Comparison of ENCODE assay signal across 9 cellular contexts in genomic region chr1:201882665-201883132, GRCh38. TPM values are rescaled to one million over a fixed set of nuclear protein-coding genes. Genes with fewer than 3 reads are reported as not detected.
A peak's percentile ranks its signal among the peaks of the same experiment; 100 is the strongest.
DNase-seq lines count a peak whose midpoint lies in the region; ATAC-seq and TF ChIP-seq lines count a peak whose summit lies in the region.
"Had no signal": no experiment of that assay in that cellular context is flagged by ENCODE, and none has a peak within 500 bp of the region (broad histone marks: within the 10 kb centered on the region; RNA-seq: fewer than 3 reads in every experiment).

No MANE protein-coding gene starts in this region.

- H3K4me1 ChIP-seq in gastrocnemius medialis (peaks cover 83 to 98% of the 10 kb centered on the region in 2 donors), stomach (peaks cover 7 to 45% (median 24%) of the 10 kb centered on the region in 4 donors), colonic mucosa (no peaks in the 10 kb centered on the region)

- H3K9me3 ChIP-seq in gastrocnemius medialis (no peaks in the 10 kb centered on the region), stomach (no peaks in the 10 kb centered on the region), colonic mucosa (no peaks in the 10 kb centered on the region)
- H3K9me3 ChIP-seq: body of pancreas had no signal

- 57 to 73% (median 61%) methylated on average over 2 of the region's 2 CpGs for WGBS in stomach, 5 donors

- H3K27me3 ChIP-seq in gastrocnemius medialis (no peaks in the 10 kb centered on the region), stomach (no peaks in the 10 kb centered on the region), colonic mucosa (no peaks in the 10 kb centered on the region)
- H3K27me3 ChIP-seq: body of pancreas had no signal

- DNase-seq in AG04449 (ENCODE audit: low read depth, low spot score) (peak; percentile 46), NCI-H226 (peak; percentile 77), coronary artery (ENCODE audit: low spot score) (no peak), gastrocnemius medialis (peak; percentile 77 to 86), stomach (no peak), mesenteric fat pad (ENCODE audit: low spot score) (no peak), colonic mucosa (no peak)

- no peak overlapping the region for H3K9ac ChIP-seq in colonic mucosa (ENCODE audit: low read depth in 2 of 2, low read length in 2 of 2)

- intact Hi-C loops in gastrocnemius medialis (cut with DNase I; ENCODE audit: low total_unique reads) (loop anchor here (5.0 to 10.0 kb wide), 4 partner anchors 170 to 1392 kb away; partner anchors contain the start of gene PHLDA3), stomach (cut with DNase I; ENCODE audit: low total_unique reads) (no loop called here), colonic mucosa (cut with DNase I) (no loop called here)

- H3K36me3 ChIP-seq in gastrocnemius medialis, result no peaks in the 10 kb centered on the region
- no peaks in the 10 kb centered on the region for H3K36me3 ChIP-seq in stomach
- no peaks in the 10 kb centered on the region for H3K36me3 ChIP-seq in colonic mucosa

- POLR2A ChIA-PET in AG04449 (lab: Yijun Ruan, JAX), result interaction anchor here (0.6 to 0.9 kb wide), 4 partner anchors 8 to 264 kb away, joined by 3 to 4 read pairs (median 3); no protein-coding TSS in a partner anchor

- no peak for TF ChIP-seq POLR2A in gastrocnemius medialis (IDR thresholded peaks at IDR 0.05)
- TF ChIP-seq POLR2A in stomach (IDR thresholded peaks at IDR 0.05), result no peak

- peak; percentile 50 for ATAC-seq in GM18909 (IDR thresholded peaks at IDR 0.05; ENCODE audit: poor library complexity, unreplicated experiment)
- peak; percentile 65 to 69 for ATAC-seq in gastrocnemius medialis
- ATAC-seq: body of pancreas had no signal

- H3K27ac ChIP-seq in coronary artery (peak overlapping the region; percentile 5 to 54), gastrocnemius medialis (peak overlapping the region; percentile 90 to 98 (median 94)), stomach (peak overlapping the region in 1 of 5 donors; percentile 57), colonic mucosa (no peak overlapping the region)
- H3K27ac ChIP-seq: body of pancreas had no signal

- H3K4me3 ChIP-seq in AG04449 (ENCODE audit: low read depth, low read length) (no peak overlapping the region), coronary artery (no peak overlapping the region), gastrocnemius medialis (no peak overlapping the region), stomach (no peak overlapping the region), colonic mucosa (no peak overlapping the region)
- H3K4me3 ChIP-seq: body of pancreas had no signal

- no peak for TF ChIP-seq EP300 in stomach (IDR thresholded peaks at IDR 0.05)

- in situ Hi-C loops in gastrocnemius medialis (cut with MboI; ENCODE audit: low sequenced_read_pairs in 4 of 4), result loop anchor here in 3 of 4 donors (25.0 kb wide), 1 partner anchor 255 kb away; the partner anchor contains the start of gene ARL8A (in 3 of the 3)

- TF ChIP-seq CTCF in AG04449 (IDR thresholded peaks at IDR 0.05; ENCODE audit: insufficient read depth, low read length, missing control alignments) (peak; percentile 29), coronary artery (IDR thresholded peaks at IDR 0.05) (no peak), gastrocnemius medialis (IDR thresholded peaks at IDR 0.05 in 4 of 5, conservative IDR thresholded peaks at IDR 0.05 in 1 of 5) (peak; percentile 23 to 46 (median 29)), stomach (IDR thresholded peaks at IDR 0.05) (no peak), colonic mucosa (IDR thresholded peaks at IDR 0.05) (no peak)

- CTCF ChIA-PET in AG04449 (lab: Yijun Ruan, JAX), result interaction anchor here (0.6 to 12.5 kb wide), 9 partner anchors 11 to 372 kb away, joined by 3 to 244 read pairs (median 5); partner anchors contain the start of gene IPO9

RNA-seq across cellular contexts. Expression of gene SHISA4, which starts 6.0 kb away (rescaled TPM):
- 100 to 1,000 TPM in 2 of 4 donors, 10 to 100 TPM in 2; 76.6 to 384 (median 229) TPM for total RNA-seq in gastrocnemius medialis
- 10 to 100 TPM in 3 of 5 donors, 1 to 10 TPM in 1, under 1 TPM in 1; 0.87 to 33.3 (median 10.3) TPM for total RNA-seq in stomach
- 10 to 100 TPM; 14.1 to 18.3 (median 14.6) TPM for polyA plus RNA-seq in stomach
- total RNA-seq in mesenteric fat pad, result 10.3 TPM
- 1 to 10 TPM; 2.0 to 3.9 TPM for total RNA-seq in colonic mucosa

RNA-seq across cellular contexts. Expression of gene IPO9, which starts 53.7 kb away (rescaled TPM):
- total RNA-seq in gastrocnemius medialis (10 to 100 TPM in 2 of 4 donors, 1 to 10 TPM in 2; 7.2 to 16.3 (median 10.3) TPM), stomach (10 to 100 TPM in 2 of 5 donors, 1 to 10 TPM in 3; 5.2 to 27.9 (median 9.9) TPM), mesenteric fat pad (40.9 TPM), colonic mucosa (10 to 100 TPM; 22.9 to 52.0 TPM)
- polyA plus RNA-seq in stomach, result 10 to 100 TPM; 13.5 to 18.6 (median 14.4) TPM

Comparison
In these comparisons a context has a peak if more than half of its experiments do, and no peak if none do; other contexts are left out.
1. DNase-seq: peak in AG04449 (single experiment), NCI-H226 (single experiment) and gastrocnemius medialis (2 of 2); none in coronary artery (single experiment), stomach (single experiment), mesenteric fat pad (single experiment) and colonic mucosa (single experiment).
2. CTCF ChIP-seq: peak in AG04449 (single experiment) and gastrocnemius medialis (5 of 5); none in coronary artery (single experiment), stomach (0 of 7) and colonic mucosa (single experiment).